Comparison of ENCODE assay signal across 18 cellular contexts in the genomic region with DNA sequence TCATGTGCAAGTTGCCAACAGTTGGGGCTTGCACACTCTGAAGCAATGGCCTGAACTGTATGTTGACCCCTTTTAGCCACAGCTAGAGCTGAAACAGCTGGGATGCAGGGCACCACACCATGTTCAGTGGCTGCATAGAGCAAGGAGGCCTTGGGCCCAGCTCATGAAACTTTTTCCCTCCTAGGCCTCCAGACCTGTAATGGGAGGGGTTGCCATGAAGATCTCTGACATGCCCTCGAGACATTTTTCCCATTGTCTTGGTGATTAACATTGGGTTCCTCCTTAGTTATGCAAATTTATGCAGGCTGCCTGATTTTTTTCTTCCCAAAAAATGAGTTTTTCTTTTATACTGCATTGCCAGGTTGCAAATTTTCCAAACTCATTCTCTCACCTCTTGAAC.
DNase-seq lines count a peak whose midpoint lies in the region; ATAC-seq and TF ChIP-seq lines count a peak whose summit lies in the region.
"Had no signal": no experiment of that assay in that cellular context is flagged by ENCODE, and none has a peak within 500 bp of the region (broad histone marks: within the 10 kb centered on the region; RNA-seq: fewer than 3 reads in every experiment).

No MANE protein-coding gene starts in this region.

- no peaks in the 10 kb centered on the region for H3K79me1 ChIP-seq in neuronal stem cell (ENCODE audit: low read depth, low read length)

- H3K4ac ChIP-seq in neuronal stem cell (ENCODE audit: low read length) = no peak overlapping the region

- ATAC-seq in SK-N-SH treated with all-trans-retinoic acid at 6 μM for 48 hours = no peak
- ATAC-seq: A549, GM12878, HCT116 had no signal

- H2BK5ac ChIP-seq in neuronal stem cell (ENCODE audit: low read length) = no peak overlapping the region

- no peak overlapping the region for H4K91ac ChIP-seq in neuronal stem cell (ENCODE audit: low read depth, low read length, poor library complexity)

- H3K4me2 ChIP-seq in neuronal stem cell (ENCODE audit: insufficient read depth, low read length, poor library complexity, severe bottlenecking) = no peak overlapping the region
- H3K4me2 ChIP-seq: A549 had no signal

- intact Hi-C loops in activated T-helper 1 cell treated with anti-CD3 and anti-CD28 coated beads, Interleukin-12 subunit alpha, Interleukin-12 subunit beta, Interleukin-2, Interleukin-4 antibody, amounts not matched to agents 30 ng/mL and 10 ng/mL and 1 ng/mL, durations not matched to agents 14 hours and 24 hours and 36 hours (cut with micrococcal nuclease) = no loop called here

- no peak overlapping the region for H3K27ac ChIP-seq in neuronal stem cell (replicated peaks; ENCODE audit: low read length)
- H3K27ac ChIP-seq: 22Rv1, A549, C4-2B had no signal

- no peaks in the 10 kb centered on the region for H3K36me3 Mint-ChIP-seq in activated T-helper 1 cell treated with anti-CD3 and anti-CD28 coated beads, Interleukin-12 subunit alpha, Interleukin-12 subunit beta, Interleukin-2, Interleukin-4 antibody, amounts not matched to agents 30 ng/mL and 10 ng/mL and 1 ng/mL, durations not matched to agents 14 hours and 24 hours and 36 hours (ENCODE audit: low read depth)

- H3K4me3 ChIP-seq in NT2/D1 (ENCODE audit: insufficient read length, low read depth) (no peak overlapping the region), neuronal stem cell (ENCODE audit: low read length in 2 of 2) (no peak overlapping the region)
- H3K4me3 ChIP-seq: A549, GM12878 had no signal

- H3K27me3 ChIP-seq in NT2/D1 (ENCODE audit: insufficient read depth, insufficient read length) (no peaks in the 10 kb centered on the region), neuronal stem cell (ENCODE audit: control insufficient read depth in 3 of 3, insufficient read depth in 3 of 3, low read depth in 1 of 3, low read length in 3 of 3) (no peaks in the 10 kb centered on the region)

- H3K36me3 ChIP-seq in NT2/D1 (ENCODE audit: insufficient read depth, insufficient read length, low read length) = no peaks in the 10 kb centered on the region
- H3K36me3 ChIP-seq in neuronal stem cell (replicated peaks in 1 of 2; ENCODE audit: control insufficient read depth in 2 of 2, insufficient read depth in 2 of 2, low read length in 2 of 2) = no peaks in the 10 kb centered on the region

- H3K4me1 ChIP-seq in NT2/D1 (ENCODE audit: insufficient read depth, insufficient read length) (no peaks in the 10 kb centered on the region), neuronal stem cell (ENCODE audit: control insufficient read depth in 2 of 2, insufficient read depth in 1 of 2, low read depth in 1 of 2, low read length in 2 of 2) (no peaks in the 10 kb centered on the region)
- H3K4me1 ChIP-seq: A549 had no signal

- peak overlapping the region; percentile 41 for H2AFZ ChIP-seq in neuronal stem cell (ENCODE audit: low read length)

- DNase-seq in ELF-1 (ENCODE audit: low read depth, low spot score) (peak; percentile 44), NT2/D1 (ENCODE audit: low read depth, low spot score) (peak; percentile 23), iPS DF 19.7 (ENCODE audit: low read depth, low spot score) (peak; percentile 20), neuronal stem cell (ENCODE audit: low spot score) (no peak), T-helper 1 cell (no peak)
- no peak for DNase-seq in activated T-helper 1 cell treated with anti-CD3 and anti-CD28 coated beads, Interleukin-12 subunit alpha, Interleukin-12 subunit beta, Interleukin-2, Interleukin-4 antibody, amounts not matched to agents 30 ng/mL and 10 ng/mL and 1 ng/mL, durations not matched to agents 14 hours and 24 hours and 36 hours (ENCODE audit: low spot score)
- DNase-seq: AML-193; CD4-positive, alpha-beta T cell; DMS153; DMS79; HFFc6; KG1 had no signal

- peaks cover 15% of the 10 kb centered on the region for H3K9me3 Mint-ChIP-seq in activated T-helper 1 cell treated with anti-CD3 and anti-CD28 coated beads, Interleukin-12 subunit alpha, Interleukin-12 subunit beta, Interleukin-2, Interleukin-4 antibody, amounts not matched to agents 30 ng/mL and 10 ng/mL and 1 ng/mL, durations not matched to agents 14 hours and 24 hours and 36 hours

- no peak overlapping the region for H4K8ac ChIP-seq in neuronal stem cell (ENCODE audit: low read depth, low read length)

- H2BK15ac ChIP-seq in neuronal stem cell (ENCODE audit: low read length) = no peak overlapping the region

- H3K4me3 Mint-ChIP-seq in activated T-helper 1 cell treated with anti-CD3 and anti-CD28 coated beads, Interleukin-12 subunit alpha, Interleukin-12 subunit beta, Interleukin-2, Interleukin-4 antibody, amounts not matched to agents 30 ng/mL and 10 ng/mL and 1 ng/mL, durations not matched to agents 14 hours and 24 hours and 36 hours = no peak overlapping the region
- H3K4me3 Mint-ChIP-seq: CD4-positive, alpha-beta T cell; HFFc6 had no signal

- H3K18ac ChIP-seq in neuronal stem cell (ENCODE audit: low read length) = no peak overlapping the region

- WGBS in neuronal stem cell (ENCODE audit: extremely low coverage in 2 of 2, insufficient read length in 2 of 2, insufficient replicate concordance in 1 of 2), 2 donors = no CpG with 5 or more reads among the region's 1 CpG

- H3K9me3 ChIP-seq in NT2/D1 (ENCODE audit: insufficient read depth, low read length) (no peaks in the 10 kb centered on the region), neuronal stem cell (replicated peaks in 1 of 2; ENCODE audit: control insufficient read depth in 2 of 2, insufficient read depth in 1 of 2, low read depth in 1 of 2, low read length in 2 of 2) (peaks cover 0 to 14% of the 10 kb centered on the region in 2 donors)
- H3K9me3 ChIP-seq: A549 had no signal

- H3K23ac ChIP-seq in neuronal stem cell (ENCODE audit: low read depth, low read length, poor library complexity) = no peak overlapping the region

- no peak overlapping the region for H3K14ac ChIP-seq in neuronal stem cell (ENCODE audit: low read length)

- no peak overlapping the region for H2BK120ac ChIP-seq in neuronal stem cell (ENCODE audit: low read depth, low read length)

- no peak overlapping the region for H2BK12ac ChIP-seq in neuronal stem cell (ENCODE audit: low read length)

- H3K9ac ChIP-seq in NT2/D1 (ENCODE audit: insufficient read length, low read depth) (no peak overlapping the region), neuronal stem cell (ENCODE audit: low read depth, low read length, poor library complexity) (no peak overlapping the region)

- no peaks in the 10 kb centered on the region for H3K4me1 Mint-ChIP-seq in activated T-helper 1 cell treated with anti-CD3 and anti-CD28 coated beads, Interleukin-12 subunit alpha, Interleukin-12 subunit beta, Interleukin-2, Interleukin-4 antibody, amounts not matched to agents 30 ng/mL and 10 ng/mL and 1 ng/mL, durations not matched to agents 14 hours and 24 hours and 36 hours (ENCODE audit: low read depth)

- H2AK5ac ChIP-seq in neuronal stem cell (ENCODE audit: low read depth, low read length) = no peak overlapping the region

- H3K27me3 Mint-ChIP-seq in activated T-helper 1 cell treated with anti-CD3 and anti-CD28 coated beads, Interleukin-12 subunit alpha, Interleukin-12 subunit beta, Interleukin-2, Interleukin-4 antibody, amounts not matched to agents 30 ng/mL and 10 ng/mL and 1 ng/mL, durations not matched to agents 14 hours and 24 hours and 36 hours (ENCODE audit: insufficient read depth) = no peaks in the 10 kb centered on the region
- H3K27me3 Mint-ChIP-seq: CD4-positive, alpha-beta T cell had no signal

- H3K27ac Mint-ChIP-seq in activated T-helper 1 cell treated with anti-CD3 and anti-CD28 coated beads, Interleukin-12 subunit alpha, Interleukin-12 subunit beta, Interleukin-2, Interleukin-4 antibody, amounts not matched to agents 30 ng/mL and 10 ng/mL and 1 ng/mL, durations not matched to agents 14 hours and 24 hours and 36 hours = no peak overlapping the region
- H3K27ac Mint-ChIP-seq: CD4-positive, alpha-beta T cell; HFFc6 had no signal

TF ChIP-seq in SK-N-SH treated with all-trans-retinoic acid at 6 μM for 48 hours, 23 proteins besides CTCF, POLR2A, EP300 and RAD21 (continues in another document):
- TF ChIP-seq ESRRG (CRISPR knock-in tag; IDR thresholded peaks at IDR 0.05) (no peak), ARNTL (CRISPR knock-in tag; IDR thresholded peaks at IDR 0.05; ENCODE audit: borderline replicate concordance, low read depth) (no peak), ZFP3 (CRISPR knock-in tag; IDR thresholded peaks at IDR 0.05) (no peak), ISL1 (CRISPR knock-in tag; IDR thresholded peaks at IDR 0.05) (no peak), PPARA (CRISPR knock-in tag; IDR thresholded peaks at IDR 0.05; ENCODE audit: borderline replicate concordance) (no peak), SNAI2 (CRISPR knock-in tag; IDR thresholded peaks at IDR 0.05) (no peak), ZNF70 (CRISPR knock-in tag; IDR thresholded peaks at IDR 0.05) (no peak), ZFP30 (CRISPR knock-in tag; IDR thresholded peaks at IDR 0.05) (no peak), RARB (CRISPR knock-in tag; IDR thresholded peaks at IDR 0.05) (no peak), POU6F1 (CRISPR knock-in tag; IDR thresholded peaks at IDR 0.05; ENCODE audit: borderline replicate concordance, low read depth) (no peak)

Comparison
In these comparisons a context has a peak if more than half of its experiments do, and no peak if none do; other contexts are left out.
1. DNase-seq: peak in ELF-1 (single experiment), NT2/D1 (single experiment) and iPS DF 19.7 (single experiment); none in neuronal stem cell (single experiment), activated T-helper 1 cell treated with anti-CD3 and anti-CD28 coated beads, Interleukin-12 subunit alpha, Interleukin-12 subunit beta, Interleukin-2, Interleukin-4 antibody, amounts not matched to agents 30 ng/mL and 10 ng/mL and 1 ng/mL, durations not matched to agents 14 hours and 24 hours and 36 hours (single experiment) and T-helper 1 cell (0 of 5).